1 cellular context compared by ENCODE assay signal in genomic region chr20:2663887-2664719, GRCh38.
A peak's percentile ranks its signal among the peaks of the same experiment; 100 is the strongest.
TF ChIP-seq lines count a peak whose summit lies in the region.

IDH3B (minus strand) TSS chr20:2664216; CDS start chr20:2664188, 28 bp downstream.

TF ChIP-seq in GM23338, 12 proteins besides CTCF, POLR2A, EP300 and RAD21 (continued from another document):
- TF ChIP-seq POLR2AphosphoS5 (IDR thresholded peaks at IDR 0.05; ENCODE audit: low read depth) (peak; percentile 88), ETS1 (IDR thresholded peaks at IDR 0.05) (peak; percentile 92)
TF ChIP-seq in GM23338: peak in this region for 4.
